In the genomic region with DNA sequence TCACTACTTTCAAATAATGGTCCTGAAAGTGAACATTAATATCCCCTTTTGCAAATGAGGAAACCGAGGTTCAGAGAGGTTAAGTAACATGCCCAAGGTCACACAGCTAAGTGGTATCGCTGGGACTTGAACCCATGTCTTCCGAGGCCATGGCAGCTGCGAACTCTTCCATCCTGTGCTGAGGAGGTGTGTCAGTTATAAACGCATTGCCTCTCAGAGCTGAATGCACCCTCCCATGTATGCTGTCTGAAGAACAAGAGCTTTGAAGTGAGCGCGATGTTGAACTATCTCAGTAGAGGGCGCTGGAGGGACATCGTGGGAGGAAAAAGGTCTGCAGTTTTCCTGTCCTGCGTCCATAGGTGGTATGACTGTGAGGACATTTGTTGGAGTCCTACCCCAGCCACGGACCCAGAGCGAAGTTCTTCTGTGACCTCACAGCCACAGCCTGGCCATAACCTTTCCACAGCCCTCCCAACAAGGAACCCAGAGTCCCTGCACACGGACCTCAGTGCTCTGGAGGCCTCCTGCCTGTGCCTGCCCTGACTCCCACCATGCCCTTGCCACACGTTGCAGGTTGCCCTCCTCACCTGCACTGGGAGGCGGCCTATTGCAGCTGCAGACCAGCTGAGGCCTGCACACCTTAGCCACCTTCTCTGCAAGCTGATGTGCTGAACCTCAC, we compare ENCODE assay signal across 8 cellular contexts. TPM values are rescaled to one million over a fixed set of nuclear protein-coding genes. Genes with fewer than 3 reads are reported as not detected.
A peak's percentile ranks its signal among the peaks of the same experiment; 100 is the strongest.
DNase-seq lines count a peak whose midpoint lies in the region; ATAC-seq, FAIRE-seq and TF ChIP-seq lines count a peak whose summit lies in the region.

No MANE protein-coding gene starts in this region.

- CTCF ChIA-PET in CD4-positive, alpha-beta memory T cell (lab: Charles Lee; ENCODE audit: partially characterized antibody) = interaction anchor here (0.8 to 6.3 kb wide), 14 partner anchors 9 to 345 kb away, joined by 3 to 88 read pairs (median 6); partner anchors contain the start of gene MYOCOS

- TF ChIP-seq CTCF in pancreas (IDR thresholded peaks at IDR 0.05) = peak; percentile 24 to 55 (median 48)
- TF ChIP-seq CTCF in thyroid gland (IDR thresholded peaks at IDR 0.05) = peak; percentile 15 to 86 (median 72)

- DNase-seq in CD4-positive, alpha-beta memory T cell = peak; percentile 54 to 65 (median 56)
- peak; percentile 67 for DNase-seq in MV-4-11 (lab: John Stamatoyannopoulos, UW)
- DNase-seq in SJCRH30 = peak; percentile 80 to 95
- peak in 3 of 4 experiments; percentile 8 to 45 (median 24) for DNase-seq in activated naive CD4-positive, alpha-beta T cell (lab: John Stamatoyannopoulos, UW)
- DNase-seq in glomerular visceral epithelial cell (ENCODE audit: extremely low spot score) = peak; percentile 89
- DNase-seq in pancreas = peak in 5 of 6 donors; percentile 59 to 76 (median 62)
- peak; percentile 77 to 81 for DNase-seq in thyroid gland

- peak overlapping the region in 2 of 8 donors; percentile 15 to 48 for H3K4me3 Mint-ChIP-seq in CD4-positive, alpha-beta memory T cell

- peaks cover 6 to 12% (median 7%) of the 10 kb centered on the region in 4 donors for H3K4me1 Mint-ChIP-seq in CD4-positive, alpha-beta memory T cell

- intact Hi-C loops in CD4-positive, alpha-beta memory T cell (cut with micrococcal nuclease) = loop anchor here (1.0 to 10.0 kb wide), 4 partner anchors 157 to 780 kb away; partner anchors contain the start of gene C1orf105
- intact Hi-C loops in pancreas (cut with DNase I) (loop anchor here in 1 of 3 donors (10.0 kb wide), 1 partner anchor 340 kb away; no protein-coding TSS in a partner anchor), thyroid gland (cut with DNase I) (loop anchor here (10.0 kb wide), 2 partner anchors 70 to 340 kb away; no protein-coding TSS in a partner anchor)

- H3K4me3 ChIP-seq in CD4-positive, alpha-beta memory T cell (ENCODE audit: low read length in 2 of 2) = no peak overlapping the region
- H3K4me3 ChIP-seq in SJCRH30 (peak overlapping the region; percentile 40), pancreas (no peak overlapping the region), thyroid gland (replicated peaks in 1 of 3) (no peak overlapping the region)

- no peak overlapping the region for H3K27ac ChIP-seq in CD4-positive, alpha-beta memory T cell (ENCODE audit: low read depth, low read length)
- H3K27ac ChIP-seq in SJCRH30 (no peak overlapping the region), pancreas (no peak overlapping the region), thyroid gland (peak overlapping the region in 2 of 3 donors; percentile 1 to 36)

- peak overlapping the region in 2 of 7 donors; percentile 14 to 19 for H3K27ac Mint-ChIP-seq in CD4-positive, alpha-beta memory T cell

- no peaks in the 10 kb centered on the region for H3K36me3 Mint-ChIP-seq in CD4-positive, alpha-beta memory T cell

- no peaks in the 10 kb centered on the region for H3K27me3 ChIP-seq in CD4-positive, alpha-beta memory T cell (ENCODE audit: insufficient read depth, low read length)
- H3K27me3 ChIP-seq in SJCRH30 = no peaks in the 10 kb centered on the region
- no peaks in the 10 kb centered on the region for H3K27me3 ChIP-seq in pancreas
- H3K27me3 ChIP-seq in thyroid gland = no peaks in the 10 kb centered on the region

- POLR2A ChIA-PET in CD4-positive, alpha-beta memory T cell (lab: Charles Lee; ENCODE audit: partially characterized antibody) = interaction anchor here (1.0 to 1.7 kb wide), 2 partner anchors 97 to 136 kb away, joined by 3 to 5 read pairs; partner anchors contain the start of gene VAMP4

- peaks cover 3 to 9% of the 10 kb centered on the region in 2 donors for H3K27me3 Mint-ChIP-seq in CD4-positive, alpha-beta memory T cell

- WGBS in pancreas, 2 donors = 13% methylated on average over 15 of the region's 15 CpGs
- 19 to 24% methylated on average over 13 to 15 of the region's 15 CpGs for WGBS in thyroid gland, 2 donors

- H3K9me3 Mint-ChIP-seq in CD4-positive, alpha-beta memory T cell = no peaks in the 10 kb centered on the region

- H3K4me1 ChIP-seq in CD4-positive, alpha-beta memory T cell (ENCODE audit: insufficient read depth, low read length) = no peaks in the 10 kb centered on the region
- H3K4me1 ChIP-seq in SJCRH30 = no peaks in the 10 kb centered on the region
- H3K4me1 ChIP-seq in pancreas = no peaks in the 10 kb centered on the region
- H3K4me1 ChIP-seq in thyroid gland = peaks cover 3 to 9% of the 10 kb centered on the region in 2 donors

- ATAC-seq in GM21529 (IDR thresholded peaks at IDR 0.05; ENCODE audit: unreplicated experiment) = peak; percentile 78
- peak; percentile 92 to 97 (median 94) for ATAC-seq in pancreas

- TF ChIP-seq POLR2A in thyroid gland (IDR thresholded peaks at IDR 0.05) = no peak

- H3K9me3 ChIP-seq in CD4-positive, alpha-beta memory T cell (ENCODE audit: control insufficient read depth in 1 of 2, low read length in 2 of 2) = no peaks in the 10 kb centered on the region
- H3K9me3 ChIP-seq in SJCRH30 (replicated peaks) (no peaks in the 10 kb centered on the region), pancreas (no peaks in the 10 kb centered on the region), thyroid gland (no peaks in the 10 kb centered on the region)

- FAIRE-seq in pancreas (lab: Jason Lieb, UNC) = no peak

- no peaks in the 10 kb centered on the region for H3K36me3 ChIP-seq in CD4-positive, alpha-beta memory T cell (ENCODE audit: insufficient read depth, low read length)
- H3K36me3 ChIP-seq in SJCRH30 = no peaks in the 10 kb centered on the region
- no peaks in the 10 kb centered on the region for H3K36me3 ChIP-seq in pancreas
- no peaks in the 10 kb centered on the region for H3K36me3 ChIP-seq in thyroid gland

RNA-seq across cellular contexts. Expression of gene MYOC, which starts 7.5 kb away (rescaled TPM):
- not detected for total RNA-seq in CD4-positive, alpha-beta memory T cell
- polyA plus RNA-seq in CD4-positive, alpha-beta memory T cell = not detected
- not detected in 2 replicates for total RNA-seq in SJCRH30 (2014; rRNA removed; shearing (Covaris generic))
- total RNA-seq in pancreas = 1 to 10 TPM in 2 of 6 donors, under 1 TPM in 2, not detected in 2; 0.19 to 2.3 (median 1.2) TPM
- under 1 TPM; 0.26 to 0.42 TPM for polyA plus RNA-seq in pancreas
- total RNA-seq in thyroid gland = 10 to 100 TPM; 12.9 to 43.4 (median 19.6) TPM

RNA-seq across cellular contexts. Expression of gene MYOCOS, which starts 22.9 kb away (rescaled TPM):
- under 1 TPM; 0.20 to 0.22 TPM for total RNA-seq in CD4-positive, alpha-beta memory T cell
- not detected for polyA plus RNA-seq in CD4-positive, alpha-beta memory T cell
- total RNA-seq in SJCRH30 (2014; rRNA removed; shearing (Covaris generic)) = not detected in 2 replicates
- total RNA-seq in pancreas = not detected
- polyA plus RNA-seq in pancreas = under 1 TPM in 1 of 2 donors, not detected in 1; 0.05 TPM
- total RNA-seq in thyroid gland = 1 to 10 TPM in 1 of 4 donors, not detected in 3; 1.2 TPM

Comparison
In these comparisons a context has a peak if more than half of its experiments do, and no peak if none do; other contexts are left out.
1. DNase-seq: peak in every context shown above with its lines; median percentile 89 in glomerular visceral epithelial cell; 88 in SJCRH30; 79 in thyroid gland; 67 in MV-4-11; 62 in pancreas; 56 in CD4-positive, alpha-beta memory T cell; 24 in activated naive CD4-positive, alpha-beta T cell.
2. H3K27ac ChIP-seq: peak in thyroid gland (2 of 3); none in CD4-positive, alpha-beta memory T cell (single experiment), SJCRH30 (single experiment) and pancreas (0 of 4).
3. RNA of gene MYOC, which starts 7.5 kb away (total RNA-seq): 12.9 to 43.4 TPM in thyroid gland; 0.19 to 2.3 TPM in pancreas, not detected in CD4-positive, alpha-beta memory T cell and not detected in SJCRH30; every median in the first group is over 4 times any median in the second.